29 cellular contexts compared by ENCODE assay signal in genomic region chr9:99693888-99694287, GRCh38.
"Had no signal": no experiment of that assay in that cellular context is flagged by ENCODE, and none has a peak within 500 bp of the region (broad histone marks: within the 10 kb centered on the region; RNA-seq: fewer than 3 reads in every experiment).

No MANE protein-coding gene starts in this region.

- DNase-seq: activated CD4-positive, alpha-beta memory T cell treated with anti-CD3 and anti-CD28 coated beads for 36 hours; activated CD4-positive, alpha-beta T cell treated with anti-CD3 and anti-CD28 coated beads, Interleukin-2, amount 10 ng/mL, durations not matched to agents 7 days and 5 days; activated CD4-positive, CD25-positive, alpha-beta regulatory T cell; activated CD8-positive, alpha-beta memory T cell treated with anti-CD3 and anti-CD28 coated beads for 24 hours; activated gamma-delta T cell; activated naive CD4-positive, alpha-beta T cell treated with anti-CD3 and anti-CD28 coated beads for 36 hours; activated T-cell treated with anti-CD3 and anti-CD28 coated beads, Interleukin-2, amount 50 U/mL, for 4 hours; amygdala; Karpas-422; MV-4-11; NCI-H1092 treated with DMSO at 0.1 percent for 48 hours; NCI-H1417 treated with DMSO at 0.1 percent for 48 hours; NCI-H1694; NCI-H2029; NCI-H2107; NCI-H2171 treated with DMSO at 0.1 percent for 48 hours; NCI-H226; NCI-H510A treated with DMSO at 0.1 percent for 48 hours; NCI-H69; NK-92 treated with Interleukin-12 subunit alpha and Interleukin-12 subunit beta, amount 100 ng/mL, for 24 hours; RPMI8226; T-cell; T-helper 2 cell; T1000 had no signal

- FAIRE-seq: astrocyte, TTC549 had no signal

- H3K27ac ChIP-seq: SK-N-MC, VCaP had no signal

- H3K4me3 ChIP-seq: K562, SK-N-MC had no signal
